Comparison of ENCODE assay signal across 1 cellular context in the genomic region with DNA sequence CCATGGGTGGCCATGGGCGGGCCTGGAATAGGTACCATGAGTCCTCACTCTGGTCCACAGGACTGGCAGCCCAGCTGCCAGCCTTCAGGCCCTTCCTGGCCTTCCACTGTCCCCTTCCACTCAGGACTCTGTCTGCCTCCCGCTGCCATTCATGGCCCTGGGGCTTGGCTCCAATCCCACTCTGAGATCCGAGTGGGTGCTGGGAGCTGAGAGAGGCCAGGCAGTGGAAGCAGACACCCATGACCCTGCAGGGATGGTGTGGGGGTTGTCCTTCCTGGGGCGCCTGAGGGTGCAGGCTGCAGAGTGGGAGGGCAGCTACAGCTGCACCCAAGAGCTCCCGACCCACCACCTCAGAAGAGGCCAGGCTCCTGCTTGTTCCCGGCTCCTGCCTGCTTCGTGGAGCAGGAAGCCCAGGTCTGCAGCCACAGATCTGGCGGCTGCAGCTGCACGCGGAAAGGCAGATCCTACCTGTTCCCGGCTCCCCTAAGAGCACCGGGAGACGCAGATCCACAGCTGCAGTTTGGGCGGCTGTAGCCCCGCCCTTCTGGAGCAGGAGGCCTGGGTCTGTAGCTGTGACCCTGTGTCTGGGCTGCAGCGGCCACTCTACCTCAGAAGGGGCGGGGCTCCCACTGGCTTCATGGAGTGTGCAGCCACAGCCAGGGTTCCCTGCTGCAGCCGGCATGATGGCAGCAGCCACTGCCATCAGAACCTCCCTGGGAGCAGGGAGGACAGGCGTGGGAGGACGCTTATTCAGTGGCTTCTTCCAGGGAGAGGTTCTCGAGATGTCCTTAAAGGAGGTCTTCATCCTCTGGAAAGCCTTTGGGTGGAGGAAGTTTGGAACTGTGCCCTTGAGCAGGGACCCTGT.
TF ChIP-seq lines count a peak whose summit lies in the region.

No MANE protein-coding gene starts in this region.

TF ChIP-seq in K562, 482 proteins besides CTCF, POLR2A, EP300 and RAD21:
- TF ChIP-seq POLR2G (IDR thresholded peaks at IDR 0.05; ENCODE audit: low read depth, low read length) (peak; percentile 33; the same call in 1 of the 2 replicates), BMI1 (IDR thresholded peaks at IDR 0.05; ENCODE audit: low read length) (no peak), HNRNPUL1 (IDR thresholded peaks at IDR 0.05; ENCODE audit: low read length) (no peak)
- TF ChIP-seq, protein P1, sequence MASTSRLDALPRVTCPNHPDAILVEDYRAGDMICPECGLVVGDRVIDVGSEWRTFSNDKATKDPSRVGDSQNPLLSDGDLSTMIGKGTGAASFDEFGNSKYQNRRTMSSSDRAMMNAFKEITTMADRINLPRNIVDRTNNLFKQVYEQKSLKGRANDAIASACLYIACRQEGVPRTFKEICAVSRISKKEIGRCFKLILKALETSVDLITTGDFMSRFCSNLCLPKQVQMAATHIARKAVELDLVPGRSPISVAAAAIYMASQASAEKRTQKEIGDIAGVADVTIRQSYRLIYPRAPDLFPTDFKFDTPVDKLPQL (IDR thresholded peaks at IDR 0.05; ENCODE audit: extremely low read depth, insufficient read length), result no peak
- TF ChIP-seq, protein P2, sequence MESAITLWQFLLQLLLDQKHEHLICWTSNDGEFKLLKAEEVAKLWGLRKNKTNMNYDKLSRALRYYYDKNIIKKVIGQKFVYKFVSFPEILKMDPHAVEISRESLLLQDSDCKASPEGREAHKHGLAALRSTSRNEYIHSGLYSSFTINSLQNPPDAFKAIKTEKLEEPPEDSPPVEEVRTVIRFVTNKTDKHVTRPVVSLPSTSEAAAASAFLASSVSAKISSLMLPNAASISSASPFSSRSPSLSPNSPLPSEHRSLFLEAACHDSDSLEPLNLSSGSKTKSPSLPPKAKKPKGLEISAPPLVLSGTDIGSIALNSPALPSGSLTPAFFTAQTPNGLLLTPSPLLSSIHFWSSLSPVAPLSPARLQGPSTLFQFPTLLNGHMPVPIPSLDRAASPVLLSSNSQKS (CRISPR knock-in tag; IDR thresholded peaks at IDR 0.05), result no peak
